13 cellular contexts compared by ENCODE assay signal in genomic region chr19:15404780-15405211, GRCh38. TPM values are rescaled to one million over a fixed set of nuclear protein-coding genes. Genes with fewer than 3 reads are reported as not detected.
A peak's percentile ranks its signal among the peaks of the same experiment; 100 is the strongest.
DNase-seq lines count a peak whose midpoint lies in the region; ATAC-seq, FAIRE-seq and TF ChIP-seq lines count a peak whose summit lies in the region.
"Had no signal": no experiment of that assay in that cellular context is flagged by ENCODE, and none has a peak within 500 bp of the region (broad histone marks: within the 10 kb centered on the region; RNA-seq: fewer than 3 reads in every experiment).

No MANE protein-coding gene starts in this region.

- H3K9ac ChIP-seq in GM12878 (ENCODE audit: control insufficient read depth, insufficient read depth, low read length): no peak overlapping the region

- intact Hi-C loops in GM12878 (cut with micrococcal nuclease; ENCODE audit: unreplicated experiment): no loop called here
- intact Hi-C loops in Calu3 (cut with micrococcal nuclease; ENCODE audit: unreplicated experiment): no loop called here

- H3K36me3 Mint-ChIP-seq in Calu3 (ENCODE audit: insufficient read depth, unreplicated experiment): peaks cover 36% of the 10 kb centered on the region

- in situ Hi-C loops in GM12878 (cut with MboI): no loop called here

- peak; percentile 43 for DNase-seq in activated effector memory CD4-positive, alpha-beta T cell treated with anti-CD3 and anti-CD28 coated beads, Interleukin-2, amount 50 U/mL, for 16 hours
- no peak for DNase-seq in activated effector memory CD4-positive, alpha-beta T cell treated with Interleukin-2 at 50 U/mL for 16 hours
- DNase-seq in GM12878 (ENCODE audit: low read depth, low spot score) (no peak), AG20443 (ENCODE audit: low spot score) (no peak), Calu3 (no peak)
- DNase-seq: NCI-H2107, PC-9, T1000 had no signal

- no peak overlapping the region for H3K27ac Mint-ChIP-seq in Calu3 (ENCODE audit: unreplicated experiment)

- H3K27me3 ChIP-seq in GM12878 (replicated peaks in 1 of 2; ENCODE audit: control insufficient read depth in 2 of 2, insufficient read depth in 2 of 2, low read length in 1 of 2) (no peaks in the 10 kb centered on the region), muscle layer of duodenum (ENCODE audit: low read depth, low read length) (no peaks in the 10 kb centered on the region)

- no peaks in the 10 kb centered on the region for H3K27me3 Mint-ChIP-seq in Calu3 (ENCODE audit: unreplicated experiment)

- H3K4me1 ChIP-seq in GM12878 (ENCODE audit: control insufficient read depth, insufficient read depth, low read length): no peaks in the 10 kb centered on the region
- H3K4me1 ChIP-seq in muscle layer of duodenum (ENCODE audit: control insufficient read depth in 1 of 2, insufficient read depth in 2 of 2, low read length in 2 of 2): peaks cover 6 to 57% of the 10 kb centered on the region in 2 donors

- RAD21 ChIA-PET in GM12878 (lab: Charles Lee; ENCODE audit: unreplicated experiment): interaction anchor here (0.8 to 1.4 kb wide), 2 partner anchors 12 to 14 kb away, joined by 3 to 4 read pairs; partner anchors contain the start of gene AKAP8L

- peaks cover 16 to 37% of the 10 kb centered on the region in 2 experiments; a peak in 3 of 4 replicates for H3K36me3 ChIP-seq in GM12878 (ENCODE audit: control insufficient read depth in 2 of 2, insufficient read depth in 2 of 2, low read length in 1 of 2)
- peaks cover 24 to 29% of the 10 kb centered on the region in 2 donors for H3K36me3 ChIP-seq in muscle layer of duodenum (ENCODE audit: control insufficient read depth in 1 of 2, insufficient read depth in 2 of 2, low read length in 2 of 2)

- no peak overlapping the region; the same call in 1 of the 2 replicates for H3K4me2 ChIP-seq in GM12878 (ENCODE audit: control insufficient read depth, insufficient read depth)
- H3K4me2 ChIP-seq: PC-9 had no signal

- H3K9me3 ChIP-seq in GM12878 (replicated peaks; ENCODE audit: control insufficient read depth, insufficient read depth, low read length): no peaks in the 10 kb centered on the region
- no peaks in the 10 kb centered on the region for H3K9me3 ChIP-seq in muscle layer of duodenum (ENCODE audit: control insufficient read depth in 1 of 2, low read length in 2 of 2)

- no peak overlapping the region for H3K4me3 ChIP-seq in GM12878
- peak overlapping the region in 1 of 2 donors; percentile 12 for H3K4me3 ChIP-seq in muscle layer of duodenum (ENCODE audit: low read depth in 1 of 2, low read length in 2 of 2)
- H3K4me3 ChIP-seq: PC-9 had no signal

- SMC1A ChIA-PET in GM12878 (lab: Charles Lee; ENCODE audit: uncharacterized antibody, unreplicated experiment): interaction anchor here (1.0 kb wide), 1 partner anchor 10 kb away, joined by 3 read pairs; no protein-coding TSS in a partner anchor

- no peak for TF ChIP-seq CTCF in GM12878 (IDR thresholded peaks at IDR 0.05 in 2 of 3, conservative IDR thresholded peaks at IDR 0.05 in 1 of 3; ENCODE audit: control insufficient read depth in 2 of 3, extremely low read depth in 1 of 3, insufficient read depth in 1 of 3, low read depth in 3 of 3, low read length in 3 of 3)
- no peak for TF ChIP-seq CTCF in Calu3 (IDR thresholded peaks at IDR 0.05; ENCODE audit: unreplicated experiment)

- no peak for FAIRE-seq in GM12878 (lab: Jason Lieb, UNC)
- FAIRE-seq: G401.6, HepG2 had no signal

- ATAC-seq in GM12878 (peak; percentile 64), GM19397 (IDR thresholded peaks at IDR 0.05; ENCODE audit: unreplicated experiment) (no peak)
- ATAC-seq: HepG2 had no signal

- CTCF ChIA-PET in GM12878 (lab: Yijun Ruan, JAX): interaction anchor here (0.5 to 1.4 kb wide), 4 partner anchors 12 to 246 kb away, joined by 3 to 5 read pairs (median 3); partner anchors contain the start of gene AKAP8L
- CTCF ChIA-PET in Calu3 (lab: Charles Lee): no interaction called here

- TF ChIP-seq RAD21 in GM12878 (IDR thresholded peaks at IDR 0.05; ENCODE audit: insufficient read depth, low read depth, low read length): no peak

- BruUV-seq in GM12878 (replicated peaks; lab: Mats Ljungman, UMichigan): no TSS peak
- no TSS peak for BruUV-seq in Calu3 (replicated peaks; lab: Mats Ljungman, UMichigan)

- H3K4me3 Mint-ChIP-seq in Calu3 (ENCODE audit: low read depth, unreplicated experiment): no peak overlapping the region

- H3K27ac ChIP-seq in GM12878 (ENCODE audit: control insufficient read depth, insufficient read depth): no peak overlapping the region
- H3K27ac ChIP-seq in muscle layer of duodenum (ENCODE audit: low read length): peak overlapping the region; percentile 65
- H3K27ac ChIP-seq in temporal lobe (ENCODE audit: low read depth, low read length): peak overlapping the region; percentile 2
- H3K27ac ChIP-seq: PC-9 had no signal

- H3K79me2 ChIP-seq in GM12878 (ENCODE audit: control insufficient read depth, insufficient read depth, low read length): peaks cover 36% of the 10 kb centered on the region

- 21% methylated on average over 3 of the region's 3 CpGs for WGBS in GM12878 (ENCODE audit: insufficient coverage, insufficient replicate concordance, low lambda C conversion rate, missing lambda C conversion rate)

- no peaks in the 10 kb centered on the region for H3K9me3 Mint-ChIP-seq in Calu3 (ENCODE audit: low read depth, unreplicated experiment)

- no peak for TF ChIP-seq EP300 in GM12878 (IDR thresholded peaks at IDR 0.05; ENCODE audit: borderline replicate concordance in 1 of 2, control insufficient read depth in 1 of 2, low read depth in 2 of 2, low read length in 2 of 2)

- no peak for TF ChIP-seq POLR2A in GM12878 (IDR thresholded peaks at IDR 0.05; ENCODE audit: low read depth, low read length)

- no peak overlapping the region for H2AFZ ChIP-seq in GM12878 (ENCODE audit: control insufficient read depth, low read depth, low read length)
- H2AFZ ChIP-seq: PC-9 had no signal

- POLR2A ChIA-PET in GM12878 (lab: Charles Lee): interaction anchor here (0.5 to 1.4 kb wide), 4 partner anchors 9 to 116 kb away, joined by 3 to 5 read pairs (median 3); partner anchors contain the start of gene AKAP8

- H3K4me1 Mint-ChIP-seq in Calu3 (ENCODE audit: low read depth, unreplicated experiment): peaks cover 16% of the 10 kb centered on the region

- 0 out of 2 replicates have a peak, but pooled peaks cover 7% of the 10 kb centered on the region for H4K20me1 ChIP-seq in GM12878 (ENCODE audit: control insufficient read depth, insufficient read depth)

RNA-seq across cellular contexts. Expression of gene AKAP8L, which starts 14.0 kb away (rescaled TPM):
- total RNA-seq in GM12878 (2013; cell fraction: nucleolus; rRNA removed): 224 and 248 TPM in 2 replicates
- total RNA-seq in GM12878 (2014; rRNA removed) (59.8 and 64.3 TPM in 2 replicates), GM12878 (2014; rRNA removed; fragmentation: Illumina TruSeq; extraction: Trizol) (36.7 and 39.4 TPM in 2 replicates), GM12878 (2021) (60.3 and 60.5 TPM in 2 replicates), temporal lobe (52.9 TPM), Calu3 (2022) (94.0 and 96.8 TPM in 2 replicates)
- polyA plus RNA-seq in GM12878 (2011; ENCODE audit: low read depth): 36.9 TPM
- polyA plus RNA-seq in GM12878 (2011; rRNA removed) (29.6 and 42.3 TPM in 2 replicates), GM12878 (2014; fragmentation: Illumina TruSeq; extraction: Trizol) (35.1 and 47.3 TPM in 2 replicates), GM12878 (2014; fragmentation: Nextera tagmentation; extraction: Ambion mirVana) (1 to 10 TPM in 1 of 2 experiments, under 1 TPM in 1; 0.66 to 3.8 TPM), GM12878 (2014; rRNA removed) (63.6 and 67.0 TPM in 2 replicates), GM12878 (2016; fragmentation: Nextera tagmentation; extraction: Ambion mirVana) (10 to 100 TPM; 25.8 to 40.6 TPM)
- 31.0 and 36.5 TPM in 2 replicates for polyA plus RNA-seq in GM12878 (2011; cell fraction: cytosol; rRNA removed)
- 443 and 591 TPM in 2 replicates for polyA plus RNA-seq in GM12878 (2011; cell fraction: nucleus; rRNA removed)
- polyA plus RNA-seq in GM12878 (2012): 40.3 and 43.0 TPM in 2 replicates
- polyA minus RNA-seq in GM12878 (2011; rRNA and poly(A)+ RNA removed): 57.6 and 57.9 TPM in 2 replicates
- polyA minus RNA-seq in GM12878 (2011; cell fraction: cytosol; rRNA and poly(A)+ RNA removed): 15.5 and 16.3 TPM in 2 replicates
- 60.4 and 102 TPM in 2 replicates for polyA minus RNA-seq in GM12878 (2011; cell fraction: nucleus; rRNA and poly(A)+ RNA removed)

RNA-seq across cellular contexts. Expression of gene AKAP8, which starts 25.2 kb away (rescaled TPM):
- 26.9 and 28.2 TPM in 2 replicates for total RNA-seq in GM12878 (2013; cell fraction: nucleolus; rRNA removed)
- total RNA-seq in GM12878 (2014; rRNA removed) (23.7 and 24.5 TPM in 2 replicates), GM12878 (2014; rRNA removed; fragmentation: Illumina TruSeq; extraction: Trizol) (13.2 and 13.7 TPM in 2 replicates), GM12878 (2021) (51.1 and 57.7 TPM in 2 replicates), temporal lobe (10.8 TPM), Calu3 (2022) (35.8 and 38.0 TPM in 2 replicates)
- polyA plus RNA-seq in GM12878 (2011; ENCODE audit: low read depth): 10.9 TPM
- polyA plus RNA-seq in GM12878 (2011; rRNA removed) (14.0 and 17.6 TPM in 2 replicates), GM12878 (2014; fragmentation: Illumina TruSeq; extraction: Trizol) (13.5 and 14.2 TPM in 2 replicates), GM12878 (2014; fragmentation: Nextera tagmentation; extraction: Ambion mirVana) (1 to 10 TPM; 5.3 to 5.5 TPM), GM12878 (2014; rRNA removed) (25.7 and 34.8 TPM in 2 replicates), GM12878 (2016; fragmentation: Nextera tagmentation; extraction: Ambion mirVana) (10 to 100 TPM; 26.3 to 27.8 TPM)
- 13.1 and 17.0 TPM in 2 replicates for polyA plus RNA-seq in GM12878 (2011; cell fraction: cytosol; rRNA removed)
- polyA plus RNA-seq in GM12878 (2011; cell fraction: nucleus; rRNA removed): 44.7 and 58.8 TPM in 2 replicates
- polyA plus RNA-seq in GM12878 (2012): 15.5 and 20.8 TPM in 2 replicates
- polyA minus RNA-seq in GM12878 (2011; rRNA and poly(A)+ RNA removed): 8.9 and 10.5 TPM in 2 replicates
- 14.3 and 14.4 TPM in 2 replicates for polyA minus RNA-seq in GM12878 (2011; cell fraction: cytosol; rRNA and poly(A)+ RNA removed)
- polyA minus RNA-seq in GM12878 (2011; cell fraction: nucleus; rRNA and poly(A)+ RNA removed): 5.0 and 14.5 TPM in 2 replicates

RNA-seq across cellular contexts. Expression of gene WIZ, which starts 45.0 kb away (rescaled TPM):
- 17.9 and 18.0 TPM in 2 replicates for total RNA-seq in GM12878 (2013; cell fraction: nucleolus; rRNA removed)
- total RNA-seq in GM12878 (2014; rRNA removed): 4.6 and 4.9 TPM in 2 replicates
- 2.6 and 2.9 TPM in 2 replicates for total RNA-seq in GM12878 (2014; rRNA removed; fragmentation: Illumina TruSeq; extraction: Trizol)
- total RNA-seq in GM12878 (2021): 23.5 and 26.7 TPM in 2 replicates
- polyA plus RNA-seq in GM12878 (2011; ENCODE audit: low read depth): 2.2 TPM
- 1.4 and 2.4 TPM in 2 replicates for polyA plus RNA-seq in GM12878 (2011; rRNA removed)
- 3.8 and 6.1 TPM in 2 replicates for polyA plus RNA-seq in GM12878 (2011; cell fraction: cytosol; rRNA removed)
- 20.9 and 28.8 TPM in 2 replicates for polyA plus RNA-seq in GM12878 (2011; cell fraction: nucleus; rRNA removed)
- 9.9 and 13.9 TPM in 2 replicates for polyA plus RNA-seq in GM12878 (2012)
- 1.4 and 4.5 TPM in 2 replicates for polyA plus RNA-seq in GM12878 (2014; fragmentation: Illumina TruSeq; extraction: Trizol)
- under 1 TPM; 0.10 to 0.18 TPM for polyA plus RNA-seq in GM12878 (2014; fragmentation: Nextera tagmentation; extraction: Ambion mirVana)
- 19.8 and 24.9 TPM in 2 replicates for polyA plus RNA-seq in GM12878 (2014; rRNA removed)
- 1 to 10 TPM; 2.0 to 2.6 TPM for polyA plus RNA-seq in GM12878 (2016; fragmentation: Nextera tagmentation; extraction: Ambion mirVana)
- 1.1 and 3.7 TPM in 2 replicates for polyA minus RNA-seq in GM12878 (2011; rRNA and poly(A)+ RNA removed)
- 3.6 and 4.6 TPM in 2 replicates for polyA minus RNA-seq in GM12878 (2011; cell fraction: cytosol; rRNA and poly(A)+ RNA removed)
- polyA minus RNA-seq in GM12878 (2011; cell fraction: nucleus; rRNA and poly(A)+ RNA removed): 3.5 and 10.1 TPM in 2 replicates
- total RNA-seq in temporal lobe: 19.4 TPM
- 31.9 and 34.0 TPM in 2 replicates for total RNA-seq in Calu3 (2022)

RNA-seq across cellular contexts. Expression of gene RASAL3, which starts 59.5 kb away (rescaled TPM):
- 25.7 and 51.6 TPM in 2 replicates for total RNA-seq in GM12878 (2013; cell fraction: nucleolus; rRNA removed)
- total RNA-seq in GM12878 (2014; rRNA removed) (35.0 and 48.9 TPM in 2 replicates), GM12878 (2014; rRNA removed; fragmentation: Illumina TruSeq; extraction: Trizol) (17.7 and 19.8 TPM in 2 replicates), GM12878 (2021) (78.5 and 81.3 TPM in 2 replicates), temporal lobe (0.25 TPM), Calu3 (2022) (not detected in 2 replicates)
- polyA plus RNA-seq in GM12878 (2011; ENCODE audit: low read depth): 14.5 TPM
- polyA plus RNA-seq in GM12878 (2011; rRNA removed) (14.8 and 25.3 TPM in 2 replicates), GM12878 (2014; fragmentation: Illumina TruSeq; extraction: Trizol) (6.6 and 21.1 TPM in 2 replicates), GM12878 (2014; fragmentation: Nextera tagmentation; extraction: Ambion mirVana) (1 to 10 TPM; 1.7 to 9.4 TPM), GM12878 (2014; rRNA removed) (46.9 and 58.2 TPM in 2 replicates), GM12878 (2016; fragmentation: Nextera tagmentation; extraction: Ambion mirVana) (10 to 100 TPM in 1 of 2 experiments, 1 to 10 TPM in 1; 6.7 to 42.3 TPM)
- 24.2 and 34.9 TPM in 2 replicates for polyA plus RNA-seq in GM12878 (2011; cell fraction: cytosol; rRNA removed)
- polyA plus RNA-seq in GM12878 (2011; cell fraction: nucleus; rRNA removed): 162 and 199 TPM in 2 replicates
- 46.0 and 47.3 TPM in 2 replicates for polyA plus RNA-seq in GM12878 (2012)
- polyA minus RNA-seq in GM12878 (2011; rRNA and poly(A)+ RNA removed): 30.4 and 38.9 TPM in 2 replicates
- polyA minus RNA-seq in GM12878 (2011; cell fraction: cytosol; rRNA and poly(A)+ RNA removed): 16.8 and 18.5 TPM in 2 replicates
- polyA minus RNA-seq in GM12878 (2011; cell fraction: nucleus; rRNA and poly(A)+ RNA removed): 21.5 and 29.1 TPM in 2 replicates
- total RNA-seq: HepG2, PC-9 had no signal
- polyA plus RNA-seq: HepG2 had no signal
